ENCODE assay signal across 21 cellular contexts in genomic region chr3:14096742-14097141, GRCh38.
"Had no signal": no experiment of that assay in that cellular context is flagged by ENCODE, and none has a peak within 500 bp of the region (broad histone marks: within the 10 kb centered on the region; RNA-seq: fewer than 3 reads in every experiment).

No MANE protein-coding gene starts in this region.

- H3K4me3 ChIP-seq: esophagus squamous epithelium, mucosa of descending colon, right lobe of liver, skin epidermis, uterus had no signal

- DNase-seq: activated CD4-positive, alpha-beta T cell treated with anti-CD3 and anti-CD28 coated beads for 48 hours; activated CD4-positive, alpha-beta T cell treated with anti-CD3 and anti-CD28 coated beads, Interleukin-2, amount 50 U/mL, for 48 hours; activated CD8-positive, alpha-beta memory T cell treated with anti-CD3 and anti-CD28 coated beads, Interleukin-2, amount 50 U/mL, for 48 hours; activated naive CD8-positive, alpha-beta T cell treated with anti-CD3 and anti-CD28 coated beads, Interleukin-2, amount 50 U/mL, for 24 hours; activated T-cell treated with anti-CD3 and anti-CD28 coated beads, Interleukin-2, amount 50 U/mL, for 24 hours; amygdala; effector CD8-positive, alpha-beta T cell; esophagus squamous epithelium; glutamatergic neuron; left cardiac atrium; left ventricle myocardium superior; mucosa of descending colon; right lobe of liver; stimulated activated CD4-positive, alpha-beta T cell treated with anti-CD3 and anti-CD28 coated beads, Interleukin-12 subunit alpha, Interleukin-12 subunit beta, amount 100 ng/mL, for 4 hours; stimulated activated CD4-positive, alpha-beta T cell treated with anti-CD3 and anti-CD28 coated beads, Interleukin-4, amount 100 ng/mL, for 24 hours; substantia nigra; T1000; uterus; WERI-Rb-1 had no signal

- H3K36me3 ChIP-seq: right lobe of liver, uterus, WERI-Rb-1 had no signal

- H3K9me3 ChIP-seq: mucosa of descending colon, uterus had no signal

- H3K27ac ChIP-seq: epithelial cell of prostate, esophagus squamous epithelium, right lobe of liver, skin epidermis, uterus, WERI-Rb-1 had no signal

- H3K4me1 ChIP-seq: esophagus squamous epithelium, right lobe of liver, uterus had no signal

- H3K27me3 ChIP-seq: esophagus squamous epithelium, right lobe of liver, uterus had no signal
